Comparison of ENCODE assay signal across 17 cellular contexts in genomic region chr20:37941332-37941731, GRCh38. TPM values are rescaled to one million over a fixed set of nuclear protein-coding genes. Genes with fewer than 3 reads are reported as not detected.
DNase-seq lines count a peak whose midpoint lies in the region; ATAC-seq, FAIRE-seq and TF ChIP-seq lines count a peak whose summit lies in the region.
"Had no signal": no experiment of that assay in that cellular context is flagged by ENCODE, and none has a peak within 500 bp of the region (broad histone marks: within the 10 kb centered on the region; RNA-seq: fewer than 3 reads in every experiment).

No MANE protein-coding gene starts in this region.

- ATAC-seq in GM18909 (IDR thresholded peaks at IDR 0.05; ENCODE audit: poor library complexity, unreplicated experiment), result no peak
- ATAC-seq: mucosa of descending colon; stimulated activated naive CD8-positive, alpha-beta T cell treated with anti-CD3 and anti-CD28 coated beads, Interleukin-15, amount 100 ng/mL, for 72 hours had no signal

- H3K36me3 ChIP-seq in BE2C (no peaks in the 10 kb centered on the region), H7 (replicated peaks; ENCODE audit: control insufficient read depth, insufficient read depth, low read length) (no peaks in the 10 kb centered on the region), WERI-Rb-1 (no peaks in the 10 kb centered on the region), kidney epithelial cell (ENCODE audit: control insufficient read depth, insufficient read depth, low read length) (no peaks in the 10 kb centered on the region), thyroid gland (no peaks in the 10 kb centered on the region)
- H3K36me3 ChIP-seq: MG63 had no signal

- H3K9me3 ChIP-seq in BE2C (no peaks in the 10 kb centered on the region), WERI-Rb-1 (ENCODE audit: severe bottlenecking) (no peaks in the 10 kb centered on the region), thyroid gland (no peaks in the 10 kb centered on the region)
- H3K9me3 ChIP-seq: MG63, mucosa of descending colon had no signal

- TF ChIP-seq POLR2A in thyroid gland (IDR thresholded peaks at IDR 0.05), result no peak

- H3K27me3 ChIP-seq in BE2C (no peaks in the 10 kb centered on the region), H7 (ENCODE audit: control insufficient read depth, insufficient read depth, low read length) (no peaks in the 10 kb centered on the region), WERI-Rb-1 (ENCODE audit: insufficient read depth, low read depth, severe bottlenecking) (no peaks in the 10 kb centered on the region), kidney epithelial cell (ENCODE audit: control insufficient read depth, insufficient read depth, low read length) (peaks cover 3% of the 10 kb centered on the region), thyroid gland (no peaks in the 10 kb centered on the region)
- H3K27me3 ChIP-seq: MG63 had no signal

- intact Hi-C loops in thyroid gland (cut with DNase I), result no loop called here

- H3K4me1 ChIP-seq in BE2C (no peaks in the 10 kb centered on the region), thyroid gland (no peaks in the 10 kb centered on the region)

- DNase-seq in BE2C, result no peak
- DNase-seq in H7, result peak; percentile 83
- DNase-seq in WERI-Rb-1, result no peak
- no peak for DNase-seq in kidney epithelial cell (ENCODE audit: low read depth)
- no peak for DNase-seq in activated gamma-delta T cell (lab: John Stamatoyannopoulos, UW)
- DNase-seq in urothelium cell line (ENCODE audit: low spot score), result no peak
- DNase-seq in thyroid gland, result no peak
- DNase-seq: activated T-cell treated with anti-CD3 and anti-CD28 coated beads, Interleukin-2, amount 50 U/mL, for 1 hour; CD4-positive, alpha-beta memory T cell; MG63; mucosa of descending colon; NCI-H345; SHP77; stimulated activated CD4-positive, alpha-beta T cell treated with anti-CD3 and anti-CD28 coated beads, Interleukin-4, amount 100 ng/mL, for 1 hour; stimulated activated naive CD8-positive, alpha-beta T cell treated with anti-CD3 and anti-CD28 coated beads, Interleukin-15, amount 100 ng/mL, for 72 hours had no signal

- WGBS in thyroid gland, 2 donors, result 60 to 69% methylated on average over 6 to 8 of the region's 8 CpGs

- TF ChIP-seq CTCF in BE2C (IDR thresholded peaks at IDR 0.05; ENCODE audit: low read depth, low read length) (peak; percentile 49), WERI-Rb-1 (IDR thresholded peaks at IDR 0.05; ENCODE audit: low read depth, low read length) (peak; percentile 77), kidney epithelial cell (IDR thresholded peaks at IDR 0.05; ENCODE audit: insufficient read depth, low read length, poor library complexity, severe bottlenecking) (peak; percentile 8), thyroid gland (IDR thresholded peaks at IDR 0.05) (no peak)

- H3K27ac ChIP-seq in WERI-Rb-1 (no peak overlapping the region), thyroid gland (no peak overlapping the region)

- FAIRE-seq in urothelium cell line (lab: Jason Lieb, UNC), result no peak

- H3K4me3 ChIP-seq in BE2C (ENCODE audit: low read depth, low read length), result no peak overlapping the region
- H3K4me3 ChIP-seq in H7 (ENCODE audit: insufficient read depth, low read depth, low read length), result no peak overlapping the region
- H3K4me3 ChIP-seq in WERI-Rb-1 (ENCODE audit: low read depth, low read length), result no peak overlapping the region
- H3K4me3 ChIP-seq in kidney epithelial cell (ENCODE audit: low read depth, low read length), result no peak overlapping the region
- H3K4me3 ChIP-seq in thyroid gland (replicated peaks in 1 of 3), result no peak overlapping the region
- H3K4me3 ChIP-seq: MG63, mucosa of descending colon had no signal

RNA-seq across cellular contexts. Expression of gene VSTM2L, which starts 38.4 kb away (rescaled TPM):
- 1.9 TPM for polyA plus RNA-seq in BE2C (2012; ENCODE audit: insufficient read depth, insufficient read length, low read depth)
- total RNA-seq in H7 (2014; rRNA removed; shearing (Covaris generic)), result 2.7 and 5.8 TPM in 2 replicates
- total RNA-seq in kidney epithelial cell (0.46 and 1.6 TPM in 2 replicates), thyroid gland (1 to 10 TPM in 3 of 4 donors, under 1 TPM in 1; 0.54 to 4.0 (median 1.9) TPM)
- total RNA-seq: CD4-positive, alpha-beta memory T cell had no signal
- polyA plus RNA-seq: aorta; CD4-positive, alpha-beta memory T cell had no signal

Comparison
In these comparisons a context has a peak if more than half of its experiments do, and no peak if none do; other contexts are left out.
1. CTCF ChIP-seq: peak in BE2C (single experiment), WERI-Rb-1 (single experiment) and kidney epithelial cell (single experiment); none in thyroid gland (0 of 6).